Comparison of ENCODE assay signal across 1 cellular context in genomic region chr3:143977326-143978262, GRCh38.
TF ChIP-seq lines count a peak whose summit lies in the region.

No MANE protein-coding gene starts in this region.

TF ChIP-seq in WTC11, 78 proteins besides CTCF, POLR2A, EP300 and RAD21 (continued from another document):
- TF ChIP-seq E2F1 (CRISPR knock-in tag; IDR thresholded peaks at IDR 0.05): no peak
